ENCODE assay signal across 1 cellular context in genomic region chr2:48112911-48113687, GRCh38.
A peak's percentile ranks its signal among the peaks of the same experiment; 100 is the strongest.
TF ChIP-seq lines count a peak whose summit lies in the region.

No MANE protein-coding gene starts in this region.

TF ChIP-seq in HepG2, 621 proteins besides CTCF, POLR2A, EP300 and RAD21 (continued from another document and continues in another):
- peak; percentile 48; the same call in 1 of the 2 replicates for TF ChIP-seq RNF219 (CRISPR knock-in tag; IDR thresholded peaks at IDR 0.05)
- no peak for TF ChIP-seq ZNF589 (CRISPR knock-in tag; conservative IDR thresholded peaks at IDR 0.05)
- 0 out of 2 replicates have a peak, but pooled peaks have one; percentile 20 for TF ChIP-seq KAT8 (CRISPR knock-in tag; IDR thresholded peaks at IDR 0.05)
- TF ChIP-seq MIER2 (CRISPR knock-in tag; IDR thresholded peaks at IDR 0.05) = 0 out of 2 replicates have a peak, but pooled peaks have one; percentile 47
- TF ChIP-seq HNF1A (IDR thresholded peaks at IDR 0.05; ENCODE audit: low read depth) = no peak
- TF ChIP-seq HNF1A (CRISPR knock-in tag; IDR thresholded peaks at IDR 0.05; ENCODE audit: borderline replicate concordance) = no peak
- TF ChIP-seq ZNF670 (CRISPR knock-in tag; IDR thresholded peaks at IDR 0.05; ENCODE audit: borderline replicate concordance) = no peak
- no peak for TF ChIP-seq HDAC1 (CRISPR knock-in tag; IDR thresholded peaks at IDR 0.05)
- TF ChIP-seq ZNF34 (CRISPR knock-in tag; IDR thresholded peaks at IDR 0.05; ENCODE audit: borderline replicate concordance) = no peak
- TF ChIP-seq ZBTB21 (CRISPR knock-in tag; IDR thresholded peaks at IDR 0.05) = no peak
- no peak for TF ChIP-seq ZBTB10 (CRISPR knock-in tag; IDR thresholded peaks at IDR 0.05; ENCODE audit: borderline replicate concordance)
- TF ChIP-seq ZNF18 (CRISPR knock-in tag; IDR thresholded peaks at IDR 0.05; ENCODE audit: insufficient replicate concordance) = no peak
- no peak for TF ChIP-seq GABPA (IDR thresholded peaks at IDR 0.05; ENCODE audit: low read depth, low read length)
- no peak for TF ChIP-seq GABPA (CRISPR knock-in tag; IDR thresholded peaks at IDR 0.05; ENCODE audit: low read depth)
- peak; percentile 51; the same call in 1 of the 2 replicates for TF ChIP-seq ZNF512B (CRISPR knock-in tag; IDR thresholded peaks at IDR 0.05; ENCODE audit: borderline replicate concordance)
- TF ChIP-seq YEATS4 (CRISPR knock-in tag; IDR thresholded peaks at IDR 0.05; ENCODE audit: borderline replicate concordance) = no peak
- TF ChIP-seq ZNF598 (CRISPR knock-in tag; IDR thresholded peaks at IDR 0.05; ENCODE audit: borderline replicate concordance) = no peak
- no peak for TF ChIP-seq ZNF367 (CRISPR knock-in tag; IDR thresholded peaks at IDR 0.05; ENCODE audit: borderline replicate concordance)
- no peak for TF ChIP-seq NFE2L1 (CRISPR knock-in tag; IDR thresholded peaks at IDR 0.05; ENCODE audit: borderline replicate concordance)
- TF ChIP-seq MTF2 (CRISPR knock-in tag; IDR thresholded peaks at IDR 0.05; ENCODE audit: borderline replicate concordance) = no peak
- no peak for TF ChIP-seq TEF (CRISPR knock-in tag; IDR thresholded peaks at IDR 0.05)
- no peak for TF ChIP-seq ZNF883 (CRISPR knock-in tag; IDR thresholded peaks at IDR 0.05; ENCODE audit: not compliant biosample characterization)
- TF ChIP-seq FOXA3 (CRISPR knock-in tag; IDR thresholded peaks at IDR 0.05) = no peak
- TF ChIP-seq ARNTL (CRISPR knock-in tag; IDR thresholded peaks at IDR 0.05) = no peak
- no peak for TF ChIP-seq ZBTB7B (CRISPR knock-in tag; IDR thresholded peaks at IDR 0.05)
- TF ChIP-seq ZNF354B (CRISPR knock-in tag; IDR thresholded peaks at IDR 0.05) = no peak
- TF ChIP-seq ZSCAN30 (CRISPR knock-in tag; IDR thresholded peaks at IDR 0.05) = no peak
- no peak for TF ChIP-seq JUND (CRISPR knock-in tag; IDR thresholded peaks at IDR 0.05)
- no peak for TF ChIP-seq ZSCAN21 (CRISPR knock-in tag; IDR thresholded peaks at IDR 0.05; ENCODE audit: borderline replicate concordance)
- TF ChIP-seq GATA4 (IDR thresholded peaks at IDR 0.05; ENCODE audit: borderline replicate concordance, low read depth) = no peak
- TF ChIP-seq PHF21A (CRISPR knock-in tag; IDR thresholded peaks at IDR 0.05) = no peak
- TF ChIP-seq ZNF580 (CRISPR knock-in tag; IDR thresholded peaks at IDR 0.05; ENCODE audit: borderline replicate concordance, low read depth) = peak; percentile 4; the same call in 1 of the 2 replicates
- no peak for TF ChIP-seq ZNF839 (CRISPR knock-in tag; IDR thresholded peaks at IDR 0.05; ENCODE audit: borderline replicate concordance)
- no peak for TF ChIP-seq KIAA2018 (CRISPR knock-in tag; IDR thresholded peaks at IDR 0.05; ENCODE audit: borderline replicate concordance)
- TF ChIP-seq KDM5A (IDR thresholded peaks at IDR 0.05; ENCODE audit: borderline replicate concordance, low read length) = no peak
